ENCODE assay signal across 6 cellular contexts in the genomic region with DNA sequence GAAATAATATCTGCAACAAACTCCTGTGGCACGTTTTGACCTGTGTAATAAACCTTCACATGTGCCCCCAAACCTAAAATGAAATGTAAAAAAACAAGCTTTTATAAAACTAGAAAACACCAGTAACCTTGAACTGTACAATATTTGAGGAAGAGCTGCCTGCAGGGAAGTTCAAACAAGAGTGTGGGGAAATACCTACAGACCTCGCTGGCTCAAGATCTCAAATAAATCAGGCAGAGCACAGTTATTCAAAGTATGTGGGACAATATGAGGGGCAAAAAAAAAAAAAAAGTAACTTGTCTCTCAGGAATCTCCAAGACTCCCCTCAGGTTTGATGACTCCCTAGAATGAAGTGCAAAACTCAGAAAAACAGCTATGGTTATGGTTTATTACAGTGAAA.
"Had no signal": no experiment of that assay in that cellular context is flagged by ENCODE, and none has a peak within 500 bp of the region (broad histone marks: within the 10 kb centered on the region; RNA-seq: fewer than 3 reads in every experiment).

No MANE protein-coding gene starts in this region.

- FAIRE-seq: H1, H54, HTR-8/SVneo had no signal

- H3K4me2 ChIP-seq: GM23338 had no signal

- H3K4me3 ChIP-seq: GM23338 had no signal

- ATAC-seq: GM23338 had no signal

- H2AFZ ChIP-seq: GM23338 had no signal

- DNase-seq: H9, HCEC 1CT had no signal
